In the genomic region with DNA sequence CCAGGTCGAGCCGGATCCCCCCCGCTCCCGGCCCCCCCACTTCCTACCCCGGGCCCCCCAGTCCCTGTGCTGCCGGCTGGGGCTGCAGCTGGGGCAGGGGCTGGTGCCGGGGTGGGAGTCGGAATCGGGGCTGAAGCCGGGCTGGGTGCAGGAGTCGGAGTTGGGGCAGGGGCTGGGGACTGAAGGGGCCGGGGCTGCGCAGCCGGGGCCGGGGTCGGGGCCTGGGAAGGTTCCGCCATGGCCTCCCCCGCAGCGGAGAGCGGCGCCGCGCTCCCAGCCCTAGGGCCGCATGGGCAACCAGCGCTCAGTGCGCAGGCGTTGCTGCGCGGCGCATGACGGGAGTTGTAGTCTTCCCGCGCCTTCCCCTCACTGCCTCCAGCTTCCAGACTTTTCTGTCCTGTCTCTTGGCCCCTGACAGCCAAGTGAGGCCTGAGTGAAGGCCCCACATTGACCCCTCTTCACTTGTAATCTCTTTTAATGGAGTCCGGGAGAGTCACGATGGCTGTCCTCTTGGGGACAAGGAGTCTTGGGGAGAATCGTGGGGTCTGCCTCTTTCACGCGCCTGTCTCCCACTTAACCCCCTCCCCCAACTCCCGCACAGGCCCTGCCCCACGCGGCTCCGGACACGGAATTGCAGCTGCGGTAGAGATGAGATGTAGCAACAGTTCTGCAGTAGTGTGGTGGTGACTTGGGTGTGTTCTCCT, we compare ENCODE assay signal across 8 cellular contexts. TPM values are rescaled to one million over a fixed set of nuclear protein-coding genes. Genes with fewer than 3 reads are reported as not detected.
DNase-seq lines count a peak whose midpoint lies in the region; ATAC-seq and TF ChIP-seq lines count a peak whose summit lies in the region.

A gene (minus strand): TSS at position 302 of the 704 bp plus-strand sequence. CDS start 63 bp downstream, at position 239.

- no peak for TF ChIP-seq CTCF in CD8-positive, alpha-beta T cell (IDR thresholded peaks at IDR 0.05)
- TF ChIP-seq CTCF in GM20000 (IDR thresholded peaks at IDR 0.05; ENCODE audit: extremely low read depth, missing control alignments) (no peak), ovary (IDR thresholded peaks at IDR 0.05) (no peak), thoracic aorta (IDR thresholded peaks at IDR 0.05) (no peak)

- DNase-seq in CD8-positive, alpha-beta T cell, result peak; percentile 52 to 85 (median 73)
- DNase-seq in GM20000 (ENCODE audit: low spot score), result peak; percentile 96
- DNase-seq in LoVo (ENCODE audit: low spot score), result peak; percentile 84
- peak; percentile 66 to 75 for DNase-seq in SW 1271 (lab: John Stamatoyannopoulos, UW)
- peak; percentile 85 for DNase-seq in activated naive CD8-positive, alpha-beta T cell treated with anti-CD3 and anti-CD28 coated beads for 36 hours
- DNase-seq in Right ventricle myocardium inferior (ENCODE audit: missing footprints), result peak; percentile 91
- DNase-seq in ovary, result peak; percentile 78 to 91 (median 84)
- DNase-seq in thoracic aorta (ENCODE audit: low spot score), result no peak

- POLR2A ChIA-PET in CD8-positive, alpha-beta T cell (lab: Charles Lee), result interaction anchor here (0.8 to 1.8 kb wide), 6 partner anchors 9 to 104 kb away, joined by 3 to 9 read pairs (median 3); a partner anchor contains a TSS

- H3K9me3 ChIP-seq in CD8-positive, alpha-beta T cell (ENCODE audit: low read length), result no peaks in the 10 kb centered on the region
- H3K9me3 ChIP-seq in ovary, result no peaks in the 10 kb centered on the region
- H3K9me3 ChIP-seq in thoracic aorta, result no peaks in the 10 kb centered on the region

- no peak within 1 kb of the TSS for H3K27ac Mint-ChIP-seq in CD8-positive, alpha-beta T cell
- peak within 1 kb of the TSS; percentile 77 for H3K27ac Mint-ChIP-seq in activated naive CD8-positive, alpha-beta T cell treated with anti-CD3 and anti-CD28 coated beads for 36 hours

- H3K36me3 ChIP-seq in CD8-positive, alpha-beta T cell (ENCODE audit: insufficient read depth, low read length), result peaks cover 19% of the 10 kb centered on the region
- H3K36me3 ChIP-seq in ovary, result no peaks in the 10 kb centered on the region
- peaks cover 7% of the 10 kb centered on the region for H3K36me3 ChIP-seq in thoracic aorta

- no peak for TF ChIP-seq EP300 in ovary (IDR thresholded peaks at IDR 0.05)

- no peaks in the 10 kb centered on the region for H3K27me3 Mint-ChIP-seq in CD8-positive, alpha-beta T cell (ENCODE audit: low read depth)
- H3K27me3 Mint-ChIP-seq in activated naive CD8-positive, alpha-beta T cell treated with anti-CD3 and anti-CD28 coated beads for 36 hours, result no peaks in the 10 kb centered on the region

- peak within 1 kb of the TSS; percentile 76 for H3K4me3 Mint-ChIP-seq in CD8-positive, alpha-beta T cell
- H3K4me3 Mint-ChIP-seq in activated naive CD8-positive, alpha-beta T cell treated with anti-CD3 and anti-CD28 coated beads for 36 hours, result peak within 1 kb of the TSS; percentile 74

- H3K36me3 Mint-ChIP-seq in CD8-positive, alpha-beta T cell, result peaks cover 45% of the 10 kb centered on the region
- peaks cover 19% of the 10 kb centered on the region for H3K36me3 Mint-ChIP-seq in activated naive CD8-positive, alpha-beta T cell treated with anti-CD3 and anti-CD28 coated beads for 36 hours

- CTCF ChIA-PET in CD8-positive, alpha-beta T cell (lab: Charles Lee), result interaction anchor here (1.2 to 13.2 kb wide), 8 partner anchors 12 to 159 kb away, joined by 4 to 256 read pairs (median 7); a partner anchor contains a TSS

- WGBS in ovary, 3 donors, result 5 to 8% (median 6%) methylated on average over 30 to 44 of the region's 44 CpGs

- H3K4me1 Mint-ChIP-seq in CD8-positive, alpha-beta T cell (ENCODE audit: low read depth), result peaks cover 21% of the 10 kb centered on the region
- peaks cover 28% of the 10 kb centered on the region for H3K4me1 Mint-ChIP-seq in activated naive CD8-positive, alpha-beta T cell treated with anti-CD3 and anti-CD28 coated beads for 36 hours

- ATAC-seq in CD8-positive, alpha-beta T cell, result peak; percentile 88
- ATAC-seq in Right ventricle myocardium inferior (peak; percentile 92), thoracic aorta (ENCODE audit: insufficient number of reproducible peaks, low FRiP score, low read depth) (no peak)

- H3K4me1 ChIP-seq in CD8-positive, alpha-beta T cell (ENCODE audit: insufficient read depth, low read length), result peaks cover 13% of the 10 kb centered on the region
- H3K4me1 ChIP-seq in ovary (ENCODE audit: insufficient read depth) (peaks cover 5% of the 10 kb centered on the region), thoracic aorta (ENCODE audit: control insufficient read depth in 1 of 2, low read depth in 2 of 2) (peaks cover 7 to 10% of the 10 kb centered on the region in 2 donors)

- no peaks in the 10 kb centered on the region for H3K27me3 ChIP-seq in CD8-positive, alpha-beta T cell (ENCODE audit: insufficient read depth, low read length)
- H3K27me3 ChIP-seq in ovary, result no peaks in the 10 kb centered on the region
- H3K27me3 ChIP-seq in thoracic aorta (replicated peaks; ENCODE audit: insufficient read depth), result no peaks in the 10 kb centered on the region

- no peak for TF ChIP-seq POLR2A in ovary (IDR thresholded peaks at IDR 0.05)

- H3K9me3 Mint-ChIP-seq in CD8-positive, alpha-beta T cell, result no peaks in the 10 kb centered on the region
- no peaks in the 10 kb centered on the region for H3K9me3 Mint-ChIP-seq in activated naive CD8-positive, alpha-beta T cell treated with anti-CD3 and anti-CD28 coated beads for 36 hours

- intact Hi-C loops in CD8-positive, alpha-beta T cell (cut with DNase I, micrococcal nuclease), result loop anchor here (1.0 to 5.0 kb wide), 4 partner anchors 34 to 101 kb away; a partner anchor contains a TSS
- intact Hi-C loops in Right ventricle myocardium inferior (cut with DNase I), result no loop called here
- intact Hi-C loops in ovary (cut with DNase I), result no loop called here

- H3K27ac ChIP-seq in CD8-positive, alpha-beta T cell (ENCODE audit: low read depth, low read length), result no peak within 1 kb of the TSS
- no peak within 1 kb of the TSS for H3K27ac ChIP-seq in ovary
- no peak within 1 kb of the TSS for H3K27ac ChIP-seq in thoracic aorta

- H3K4me3 ChIP-seq in CD8-positive, alpha-beta T cell (ENCODE audit: low read depth, low read length), result peak within 1 kb of the TSS; percentile 65
- H3K4me3 ChIP-seq in ovary (peak within 1 kb of the TSS; percentile 68), thoracic aorta (peak within 1 kb of the TSS; percentile 93)

RNA-seq across cellular contexts. Expression of the gene that starts here (rescaled TPM):
- total RNA-seq in CD8-positive, alpha-beta T cell, result 10 to 100 TPM; 39.3 to 42.5 TPM
- total RNA-seq in activated naive CD8-positive, alpha-beta T cell treated with anti-CD3 and anti-CD28 coated beads for 36 hours, result 10 to 100 TPM; 49.1 to 51.6 TPM
- total RNA-seq in Right ventricle myocardium inferior (22.0 TPM), ovary (10 to 100 TPM; 38.6 to 66.4 (median 57.9) TPM), thoracic aorta (10 to 100 TPM; 26.4 to 31.3 TPM)
- 10 to 100 TPM; 27.1 to 77.5 TPM for polyA plus RNA-seq in ovary

Comparison
In these comparisons a context has a peak if more than half of its experiments do, and no peak if none do; other contexts are left out.
1. intact Hi-C loops: an anchor here in CD8-positive, alpha-beta T cell (1.0 to 5.0 kb wide); none called in Right ventricle myocardium inferior and ovary.